ENCODE assay signal across 39 cellular contexts in genomic region chr19:55034751-55035150, GRCh38. TPM values are rescaled to one million over a fixed set of nuclear protein-coding genes. Genes with fewer than 3 reads are reported as not detected.
"Had no signal": no experiment of that assay in that cellular context is flagged by ENCODE, and none has a peak within 500 bp of the region (broad histone marks: within the 10 kb centered on the region; RNA-seq: fewer than 3 reads in every experiment).

No MANE protein-coding gene starts in this region.

- H3K9me3 ChIP-seq: MG63 had no signal

- DNase-seq: activated B cell treated with CpG ODN at 0.5 μM for 24 hours; activated CD4-positive, alpha-beta memory T cell treated with anti-CD3 and anti-CD28 coated beads for 36 hours; activated CD4-positive, alpha-beta T cell treated with anti-CD3 and anti-CD28 coated beads for 4 hours; activated CD4-positive, alpha-beta T cell treated with anti-CD3 and anti-CD28 coated beads, Interleukin-2, amount 50 U/mL, for 1 hour; activated CD4-positive, CD25-positive, alpha-beta regulatory T cell treated with anti-CD3 and anti-CD28 coated beads, Interleukin-2, amount 50 U/mL, for 72 hours; activated CD8-positive, alpha-beta memory T cell treated with anti-CD3 and anti-CD28 coated beads, Interleukin-2, amount 50 U/mL, for 4 hours; activated gamma-delta T cell treated with Interleukin-2 at 50 U/mL for 16 hours; activated naive CD4-positive, alpha-beta T cell treated with anti-CD3 and anti-CD28 coated beads, Interleukin-2, amount 10 ng/mL, durations not matched to agents 7 days and 5 days; activated naive CD8-positive, alpha-beta T cell treated with anti-CD3 and anti-CD28 coated beads, Interleukin-2, amount 50 U/mL, for 24 hours; activated T-cell treated with anti-CD3 and anti-CD28 coated beads for 4 hours; activated T-cell treated with anti-CD3 and anti-CD28 coated beads, Interleukin-2, amount 50 U/mL, for 4 hours; anterior cingulate cortex; brain microvascular endothelial cell; central memory CD4-positive, alpha-beta T cell; Kasumi-1; KG1; MG63; NCI-H1048; NCI-H1105 treated with DMSO at 0.1 percent for 48 hours; NCI-H1436; NCI-H1694; NCI-H1930; NCI-H2081 treated with DMSO at 0.1 percent for 48 hours; NCI-H345; NCI-H510A; NCI-H526; NCI-H748 treated with DMSO at 0.1 percent for 48 hours; NK-92 treated with Interleukin-12 subunit alpha and Interleukin-12 subunit beta, amount 100 ng/mL, for 24 hours; PC-9; SIG-M5; SW 1271; T-helper 1 cell; T-helper 2 cell; T-helper 9 cell had no signal

- H3K27me3 Mint-ChIP-seq: activated B cell treated with CpG ODN at 0.5 μM for 24 hours; activated CD4-positive, alpha-beta memory T cell treated with anti-CD3 and anti-CD28 coated beads for 36 hours; activated naive CD4-positive, alpha-beta T cell treated with anti-CD3 and anti-CD28 coated beads, Interleukin-2, amount 10 ng/mL, durations not matched to agents 7 days and 5 days; activated naive CD8-positive, alpha-beta T cell had no signal

- H3K27ac Mint-ChIP-seq: activated B cell treated with CpG ODN at 0.5 μM for 24 hours; activated CD4-positive, alpha-beta memory T cell treated with anti-CD3 and anti-CD28 coated beads for 36 hours; activated naive CD4-positive, alpha-beta T cell treated with anti-CD3 and anti-CD28 coated beads, Interleukin-2, amount 10 ng/mL, durations not matched to agents 7 days and 5 days; activated naive CD8-positive, alpha-beta T cell; activated naive CD8-positive, alpha-beta T cell treated with anti-CD3 and anti-CD28 coated beads, Interleukin-2, amount 50 U/mL, for 24 hours had no signal

- H3K27me3 ChIP-seq: brain microvascular endothelial cell, MG63 had no signal

- H2AFZ ChIP-seq: PC-9 had no signal

- H3K4me3 Mint-ChIP-seq: activated B cell treated with CpG ODN at 0.5 μM for 24 hours; activated CD4-positive, alpha-beta memory T cell treated with anti-CD3 and anti-CD28 coated beads for 36 hours; activated naive CD4-positive, alpha-beta T cell treated with anti-CD3 and anti-CD28 coated beads, Interleukin-2, amount 10 ng/mL, durations not matched to agents 7 days and 5 days; activated naive CD8-positive, alpha-beta T cell; activated naive CD8-positive, alpha-beta T cell treated with anti-CD3 and anti-CD28 coated beads, Interleukin-2, amount 50 U/mL, for 24 hours; activated T-cell treated with anti-CD3 and anti-CD28 coated beads, Interleukin-2, amount 50 U/mL, for 4 hours; activated T-helper 1 cell treated with anti-CD3 and anti-CD28 coated beads, Interleukin-12 subunit alpha, Interleukin-12 subunit beta, Interleukin-2, Interleukin-4 antibody, amounts not matched to agents 30 ng/mL and 10 ng/mL and 1 ng/mL, durations not matched to agents 14 hours and 24 hours and 36 hours had no signal

- ATAC-seq: activated naive CD8-positive, alpha-beta T cell treated with anti-CD3 and anti-CD28 coated beads, Interleukin-2, amount 50 U/mL, for 24 hours; activated T-cell treated with anti-CD3 and anti-CD28 coated beads, Interleukin-2, amount 50 U/mL, for 4 hours; Right ventricle myocardium inferior had no signal

- H3K36me3 ChIP-seq: brain microvascular endothelial cell, MG63 had no signal

- H3K4me2 ChIP-seq: PC-9 had no signal

- H3K4me3 ChIP-seq: MG63, PC-9 had no signal

- H3K9me3 Mint-ChIP-seq: activated B cell treated with CpG ODN at 0.5 μM for 24 hours; activated CD4-positive, alpha-beta memory T cell treated with anti-CD3 and anti-CD28 coated beads for 36 hours; activated naive CD8-positive, alpha-beta T cell treated with anti-CD3 and anti-CD28 coated beads, Interleukin-2, amount 50 U/mL, for 24 hours; activated T-cell treated with anti-CD3 and anti-CD28 coated beads, Interleukin-2, amount 50 U/mL, for 4 hours; activated T-helper 1 cell treated with anti-CD3 and anti-CD28 coated beads, Interleukin-12 subunit alpha, Interleukin-12 subunit beta, Interleukin-2, Interleukin-4 antibody, amounts not matched to agents 30 ng/mL and 10 ng/mL and 1 ng/mL, durations not matched to agents 14 hours and 24 hours and 36 hours had no signal

- H3K27ac ChIP-seq: brain microvascular endothelial cell, PC-9, RWPE1, VCaP had no signal

- H3K4me1 Mint-ChIP-seq: activated B cell treated with CpG ODN at 0.5 μM for 24 hours; activated naive CD8-positive, alpha-beta T cell treated with anti-CD3 and anti-CD28 coated beads, Interleukin-2, amount 50 U/mL, for 24 hours had no signal

RNA-seq across cellular contexts. Expression of gene GP6, which starts 3.3 kb away (rescaled TPM):
- total RNA-seq: activated B cell treated with CpG ODN at 0.5 μM for 24 hours; activated CD4-positive, alpha-beta memory T cell treated with anti-CD3 and anti-CD28 coated beads for 36 hours; activated T-helper 1 cell treated with anti-CD3 and anti-CD28 coated beads, Interleukin-12 subunit alpha, Interleukin-12 subunit beta, Interleukin-2, Interleukin-4 antibody, amounts not matched to agents 30 ng/mL and 10 ng/mL and 1 ng/mL, durations not matched to agents 14 hours and 24 hours and 36 hours had no signal
